In genomic region chr1:8583031-8583430, GRCh38 we compare ENCODE assay signal across 1 cellular context.
TF ChIP-seq lines count a peak whose summit lies in the region.

No MANE protein-coding gene starts in this region.

TF ChIP-seq in WTC11, 78 proteins besides CTCF, POLR2A, EP300 and RAD21 (continued from another document):
- TF ChIP-seq PRDM15 (CRISPR knock-in tag; IDR thresholded peaks at IDR 0.05) (no peak), ELF4 (CRISPR knock-in tag; IDR thresholded peaks at IDR 0.05; ENCODE audit: low read depth) (no peak), AFF4 (CRISPR knock-in tag; IDR thresholded peaks at IDR 0.05; ENCODE audit: borderline replicate concordance) (no peak)
